Comparison of ENCODE assay signal across 8 cellular contexts in the genomic region with DNA sequence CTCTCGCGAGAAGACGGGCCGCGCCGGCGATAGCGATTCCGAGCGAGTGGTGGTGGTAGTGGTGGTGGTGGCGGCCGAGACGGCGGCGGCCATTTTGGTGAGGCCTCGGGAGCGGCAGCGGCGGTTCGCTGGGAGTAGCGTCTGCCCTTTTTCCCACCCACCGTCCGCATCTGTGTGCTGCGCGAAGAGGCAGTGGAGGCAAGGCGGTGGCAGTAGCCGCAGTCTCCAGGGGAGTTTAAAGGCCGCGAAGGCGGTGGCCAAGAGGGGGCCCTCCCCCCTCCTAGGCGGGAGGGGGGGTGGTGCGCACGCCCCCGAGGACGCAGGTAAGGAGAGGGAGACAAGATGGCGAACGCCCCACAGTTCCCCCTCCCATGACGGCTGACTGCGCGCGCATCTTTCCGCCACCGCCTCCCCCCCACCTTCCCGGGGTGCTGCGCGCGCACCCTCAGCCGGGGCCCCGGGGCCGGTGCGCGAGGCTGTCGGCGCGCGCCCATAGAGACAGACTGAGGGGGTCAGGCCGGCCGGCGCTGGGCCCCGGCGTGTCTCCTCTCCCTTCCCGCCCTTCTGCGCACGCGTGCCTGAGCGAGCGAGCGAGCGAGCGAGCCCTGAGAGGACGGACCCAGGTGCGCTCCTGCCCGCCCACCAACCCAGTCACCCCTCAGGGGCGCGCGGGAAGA. TPM values are rescaled to one million over a fixed set of nuclear protein-coding genes. Genes with fewer than 3 reads are reported as not detected.
DNase-seq lines count a peak whose midpoint lies in the region; ATAC-seq and TF ChIP-seq lines count a peak whose summit lies in the region.

No MANE protein-coding gene starts in this region.

- peak overlapping the region; percentile 97 for H3K4me3 ChIP-seq in prostate gland

- ATAC-seq in GM18499 (IDR thresholded peaks at IDR 0.05; ENCODE audit: insufficient read depth, unreplicated experiment): peak; percentile 49
- peak; percentile 81 for ATAC-seq in HG02885 (IDR thresholded peaks at IDR 0.05; ENCODE audit: poor library complexity, unreplicated experiment)
- peak; percentile 88 for ATAC-seq in left ventricle myocardium superior

- peaks cover 10% of the 10 kb centered on the region for H3K4me1 ChIP-seq in prostate gland (replicated peaks)

- intact Hi-C loops in left ventricle myocardium superior (cut with micrococcal nuclease) (no loop called here), prostate gland (cut with DNase I) (loop anchor here (5.0 kb wide), 1 partner anchor 41 kb away; a partner anchor contains a TSS)

- peak in 2 of 4 experiments; percentile 11 to 24 for TF ChIP-seq CTCF in prostate gland (IDR thresholded peaks at IDR 0.05)

- WGBS in prostate gland: under 1% methylated on average over 65 of the region's 76 CpGs

- DNase-seq in NCI-H1694 (lab: John Stamatoyannopoulos, UW) (peak; percentile 90), T-helper 1 cell (peak; percentile 98 to 99 (median 99)), amniotic stem cell (lab: John Stamatoyannopoulos, UW) (peak; percentile 63), left ventricle myocardium superior (peak; percentile 99), prostate gland (ENCODE audit: low spot score) (peak; percentile 92), ureter (ENCODE audit: low spot score) (peak; percentile 99)

- TF ChIP-seq POLR2A in prostate gland (IDR thresholded peaks at IDR 0.05): peak; percentile 68

- H3K36me3 ChIP-seq in prostate gland: peaks cover 6 to 21% of the 10 kb centered on the region in 2 donors

- H3K27me3 ChIP-seq in prostate gland (replicated peaks; ENCODE audit: insufficient read depth): no peaks in the 10 kb centered on the region

- H3K27ac ChIP-seq in prostate gland: peak overlapping the region; percentile 99

- H3K9me3 ChIP-seq in prostate gland: no peaks in the 10 kb centered on the region

RNA-seq across cellular contexts. Expression of a gene that starts 0.7 kb away (rescaled TPM):
- total RNA-seq in left ventricle myocardium superior (49.3 TPM), prostate gland (10 to 100 TPM; 42.8 to 79.0 TPM), ureter (82.3 TPM)

RNA-seq across cellular contexts. Expression of a gene that starts 40.0 kb away (rescaled TPM):
- total RNA-seq in left ventricle myocardium superior (30.4 TPM), prostate gland (100 to 1,000 TPM in 1 of 2 donors, 10 to 100 TPM in 1; 49.0 to 106 TPM), ureter (82.5 TPM)

RNA-seq across cellular contexts. Expression of a gene that starts 47.5 kb away (rescaled TPM):
- total RNA-seq in left ventricle myocardium superior (22.0 TPM), prostate gland (10 to 100 TPM; 37.5 to 66.7 TPM), ureter (37.8 TPM)

RNA-seq across cellular contexts. Expression of a gene that starts 49.9 kb away (rescaled TPM):
- 16.7 TPM for total RNA-seq in left ventricle myocardium superior
- 10 to 100 TPM; 37.2 to 45.2 TPM for total RNA-seq in prostate gland
- 35.9 TPM for total RNA-seq in ureter

Comparison
In these comparisons a context has a peak if more than half of its experiments do, and no peak if none do; other contexts are left out.
1. Peak in every context shown above with its lines: DNase-seq, ATAC-seq, H3K4me3 ChIP-seq and H3K27ac ChIP-seq.